8 cellular contexts compared by ENCODE assay signal in genomic region chr2:173402405-173402974, GRCh38. TPM values are rescaled to one million over a fixed set of nuclear protein-coding genes. Genes with fewer than 3 reads are reported as not detected.
DNase-seq lines count a peak whose midpoint lies in the region; ATAC-seq, FAIRE-seq and TF ChIP-seq lines count a peak whose summit lies in the region.

No MANE protein-coding gene starts in this region.

- peaks cover 2% of the 10 kb centered on the region; the same call in 1 of the 2 replicates for H3K23me2 ChIP-seq in H1 (ENCODE audit: low read depth, low read length)

- H3K79me2 ChIP-seq in H1 (ENCODE audit: control insufficient read depth in 1 of 2, insufficient read depth in 2 of 2, low read length in 2 of 2) = no peaks in the 10 kb centered on the region

- H3K4me3 Mint-ChIP-seq in activated CD8-positive, alpha-beta T cell treated with anti-CD3 and anti-CD28 coated beads for 36 hours = no peak overlapping the region

- TF ChIP-seq POLR2A in H1 (IDR thresholded peaks at IDR 0.05; ENCODE audit: control extremely low read depth in 1 of 2, low read depth in 2 of 2, low read length in 2 of 2) = no peak

- H3K23ac ChIP-seq in H1 (ENCODE audit: insufficient read length) = no peak overlapping the region
- H3K23ac ChIP-seq in mesenchymal stem cell (ENCODE audit: low read length in 2 of 2) = no peak overlapping the region

- H2BK15ac ChIP-seq in H1 (ENCODE audit: low read length) (no peak overlapping the region; the same call in 1 of the 2 replicates), mesenchymal stem cell (ENCODE audit: low read depth, poor library complexity, severe bottlenecking) (no peak overlapping the region)

- POLR2A ChIA-PET in activated CD8-positive, alpha-beta T cell treated with anti-CD3 and anti-CD28 coated beads for 36 hours (lab: Charles Lee) = no interaction called here
- POLR2A ChIA-PET in H1 (lab: Charles Lee; ENCODE audit: partially characterized antibody) = interaction anchor here (1.2 kb wide), 2 partner anchors 25 to 46 kb away, joined by 3 read pairs; no protein-coding TSS in a partner anchor

- peak; percentile 87 for ATAC-seq in activated CD8-positive, alpha-beta T cell treated with anti-CD3 and anti-CD28 coated beads for 36 hours
- ATAC-seq in HG02970 (IDR thresholded peaks at IDR 0.05; ENCODE audit: low FRiP score, unreplicated experiment) = no peak

- CTCF ChIA-PET in activated CD8-positive, alpha-beta T cell treated with anti-CD3 and anti-CD28 coated beads for 36 hours (lab: Charles Lee) = interaction anchor here (0.6 to 3.2 kb wide), 35 partner anchors 8 to 1104 kb away, joined by 3 to 17 read pairs (median 4); no protein-coding TSS in a partner anchor
- CTCF ChIA-PET in H1 (lab: Charles Lee; ENCODE audit: partially characterized antibody) = interaction anchor here (0.7 to 5.6 kb wide), 46 partner anchors 10 to 939 kb away, joined by 3 to 61 read pairs (median 4); no protein-coding TSS in a partner anchor

- H2BK5ac ChIP-seq in H1 (ENCODE audit: low read depth, low read length) = no peak overlapping the region
- no peak overlapping the region for H2BK5ac ChIP-seq in mesenchymal stem cell (ENCODE audit: low read depth, low read length, poor library complexity, severe bottlenecking)

- TF ChIP-seq CTCF in GM12875 (IDR thresholded peaks at IDR 0.05; ENCODE audit: borderline replicate concordance, insufficient read depth, low read depth, low read length) (peak; percentile 86), H1 (IDR thresholded peaks at IDR 0.05; ENCODE audit: control extremely low read depth in 1 of 3, insufficient read depth in 1 of 3, low read depth in 1 of 3, low read length in 3 of 3) (peak; percentile 78 to 93 (median 92))
- TF ChIP-seq CTCF in activated CD8-positive, alpha-beta T cell treated with anti-CD3 and anti-CD28 coated beads for 36 hours (IDR thresholded peaks at IDR 0.05) = peak; percentile 81

- DNase-seq in HK-2 (ENCODE audit: unreplicated experiment) (peak; percentile 83), NCI-H82 (lab: John Stamatoyannopoulos, UW) (peak; percentile 98), H1 (ENCODE audit: low read depth in 1 of 2, low spot score in 2 of 2) (peak; percentile 58 to 83), mesenchymal stem cell (peak; percentile 78)
- DNase-seq in activated CD8-positive, alpha-beta T cell treated with anti-CD3 and anti-CD28 coated beads for 36 hours = peak; percentile 84
- peak; percentile 9 to 42 for DNase-seq in stimulated activated CD8-positive, alpha-beta memory T cell treated with anti-CD3 and anti-CD28 coated beads, Interleukin-15, amount 100 ng/mL, for 4 hours (ENCODE audit: low read depth in 2 of 2)

- H4K5ac ChIP-seq in H1 (ENCODE audit: insufficient read length, low read depth, low read length) = no peak overlapping the region

- H3K27me3 ChIP-seq in H1 (replicated peaks in 1 of 4; ENCODE audit: control insufficient read depth in 3 of 4, extremely low read depth in 1 of 4, insufficient read depth in 3 of 4, low read length in 3 of 4) (no peaks in the 10 kb centered on the region; a peak in 2 of 7 replicates), mesenchymal stem cell (ENCODE audit: control insufficient read depth in 1 of 2, insufficient read depth in 1 of 2, low read length in 2 of 2) (peaks cover 0 to 42% of the 10 kb centered on the region in 2 experiments)

- intact Hi-C loops in activated CD8-positive, alpha-beta T cell treated with anti-CD3 and anti-CD28 coated beads for 36 hours (cut with micrococcal nuclease) = loop anchor here (5.0 kb wide), 2 partner anchors 640 to 940 kb away; no protein-coding TSS in a partner anchor

- no peak for TF ChIP-seq EP300 in H1 (IDR thresholded peaks at IDR 0.05; ENCODE audit: borderline replicate concordance in 1 of 2, low read depth in 2 of 2, low read length in 2 of 2)

- H3K4me3 ChIP-seq in GM12875 (ENCODE audit: low read depth, low read length) = no peak overlapping the region
- H3K4me3 ChIP-seq in H1 (ENCODE audit: extremely low read depth in 1 of 4, insufficient read depth in 2 of 4, low read depth in 3 of 4, low read length in 4 of 4) = peak overlapping the region in 3 of 4 experiments; percentile 20 to 50 (median 27); a peak in 3 of 8 replicates
- H3K4me3 ChIP-seq in mesenchymal stem cell (ENCODE audit: insufficient read depth in 1 of 2, low read depth in 1 of 2, low read length in 2 of 2) = peak overlapping the region in 1 of 2 experiments; percentile 64

- H4K8ac ChIP-seq in H1 (ENCODE audit: extremely low read depth, insufficient read depth, low read length) = no peak overlapping the region
- no peak overlapping the region for H4K8ac ChIP-seq in mesenchymal stem cell (ENCODE audit: low read length)

- no peak overlapping the region for H4K91ac ChIP-seq in H1 (replicated peaks; ENCODE audit: insufficient read length, low read length)
- no peak overlapping the region for H4K91ac ChIP-seq in mesenchymal stem cell (ENCODE audit: low read length)

- H3K27ac Mint-ChIP-seq in activated CD8-positive, alpha-beta T cell treated with anti-CD3 and anti-CD28 coated beads for 36 hours = no peak overlapping the region

- peak; percentile 97 for FAIRE-seq in H1 (lab: Jason Lieb, UNC)

- H3K4me1 Mint-ChIP-seq in activated CD8-positive, alpha-beta T cell treated with anti-CD3 and anti-CD28 coated beads for 36 hours (ENCODE audit: low read depth) = peaks cover 4% of the 10 kb centered on the region

- 14% methylated on average over 21 of the region's 21 CpGs; no CpG with 5 or more reads in 1 of the 2 experiments for WGBS in H1 (ENCODE audit: extremely low coverage in 1 of 2, insufficient coverage in 1 of 2, insufficient read length in 1 of 2, insufficient replicate concordance in 2 of 2, low coverage in 1 of 2, low lambda C conversion rate in 2 of 2, missing lambda C conversion rate in 1 of 2), 2 experiments
- WGBS in mesenchymal stem cell = 8% methylated on average over 21 of the region's 21 CpGs

- H3K9ac ChIP-seq in H1 (replicated peaks in 1 of 4; ENCODE audit: extremely low read depth in 1 of 4, low read depth in 3 of 4, low read length in 3 of 4) = no peak overlapping the region
- H3K9ac ChIP-seq in mesenchymal stem cell (ENCODE audit: low read length) = peak overlapping the region; percentile 63

- H2BK20ac ChIP-seq in H1 (ENCODE audit: low read length) = no peak overlapping the region; the same call in 1 of the 2 replicates

- H3K4me1 ChIP-seq in H1 (replicated peaks in 1 of 4; ENCODE audit: control insufficient read depth in 3 of 4, insufficient read depth in 4 of 4, low read length in 3 of 4) = peaks cover 3 to 10% (median 6%) of the 10 kb centered on the region in 4 experiments; a peak in 4 of 7 replicates
- H3K4me1 ChIP-seq in mesenchymal stem cell (ENCODE audit: control insufficient read depth, insufficient read depth, low read depth, low read length) = peaks cover 2% of the 10 kb centered on the region

- H3K9me3 ChIP-seq in H1 (ENCODE audit: insufficient read depth in 2 of 2, low read depth in 1 of 2, low read length in 1 of 2) = no peaks in the 10 kb centered on the region
- no peaks in the 10 kb centered on the region for H3K9me3 ChIP-seq in mesenchymal stem cell (ENCODE audit: control insufficient read depth, low read length)

- H3K36me3 Mint-ChIP-seq in activated CD8-positive, alpha-beta T cell treated with anti-CD3 and anti-CD28 coated beads for 36 hours (ENCODE audit: low read depth) = no peaks in the 10 kb centered on the region

- TF ChIP-seq RAD21 in H1 (IDR thresholded peaks at IDR 0.05 in 1 of 2, conservative IDR thresholded peaks at IDR 0.05 in 1 of 2; ENCODE audit: low read depth in 2 of 2, low read length in 2 of 2) = peak; percentile 98 to 99

- H3K27ac ChIP-seq in H1 (ENCODE audit: low read depth, low read length) (no peak overlapping the region), mesenchymal stem cell (ENCODE audit: low read length, poor library complexity, severe bottlenecking) (peak overlapping the region; percentile 72)

- no peaks in the 10 kb centered on the region for H3K79me1 ChIP-seq in H1 (ENCODE audit: low read depth, low read length)
- no peaks in the 10 kb centered on the region for H3K79me1 ChIP-seq in mesenchymal stem cell (replicated peaks; ENCODE audit: low read length, poor library complexity, severe bottlenecking)

- H2AK5ac ChIP-seq in H1 (ENCODE audit: low read depth, low read length) = no peak overlapping the region
- H2AK5ac ChIP-seq in mesenchymal stem cell (ENCODE audit: low read length, severe bottlenecking) = no peak overlapping the region

- H2BK12ac ChIP-seq in H1 (ENCODE audit: low read depth, low read length) (peak overlapping the region; percentile 70; the same call in 1 of the 2 replicates), mesenchymal stem cell (ENCODE audit: low read length in 2 of 2) (no peak overlapping the region)

- H2BK120ac ChIP-seq in H1 (replicated peaks; ENCODE audit: low read depth, low read length) (no peak overlapping the region), mesenchymal stem cell (ENCODE audit: low read depth, low read length) (no peak overlapping the region)

- H3K4me2 ChIP-seq in H1 (ENCODE audit: insufficient read depth in 1 of 2, low read depth in 2 of 2, low read length in 2 of 2) (peak overlapping the region; percentile 15 to 70), mesenchymal stem cell (ENCODE audit: low read length, poor library complexity, severe bottlenecking) (peak overlapping the region; percentile 77)

- peaks cover 34% of the 10 kb centered on the region for H3K27me3 Mint-ChIP-seq in activated CD8-positive, alpha-beta T cell treated with anti-CD3 and anti-CD28 coated beads for 36 hours

- no peak overlapping the region for H3K18ac ChIP-seq in H1 (ENCODE audit: extremely low read depth, low read length)
- H3K18ac ChIP-seq in mesenchymal stem cell (ENCODE audit: low read depth in 1 of 2, low read length in 2 of 2) = no peak overlapping the region

- H4K20me1 ChIP-seq in H1 (replicated peaks in 1 of 2; ENCODE audit: control insufficient read depth in 1 of 2, insufficient read depth in 2 of 2, low read length in 2 of 2) = no peaks in the 10 kb centered on the region

- no peaks in the 10 kb centered on the region for H3K36me3 ChIP-seq in H1 (ENCODE audit: control insufficient read depth in 2 of 4, insufficient read depth in 4 of 4, low read length in 3 of 4)
- no peaks in the 10 kb centered on the region for H3K36me3 ChIP-seq in mesenchymal stem cell (ENCODE audit: control insufficient read depth in 1 of 2, insufficient read depth in 2 of 2, low read depth in 1 of 2, low read length in 2 of 2)

- no peaks in the 10 kb centered on the region for H3K9me3 Mint-ChIP-seq in activated CD8-positive, alpha-beta T cell treated with anti-CD3 and anti-CD28 coated beads for 36 hours

- H2AFZ ChIP-seq in H1 (ENCODE audit: low read length) (peak overlapping the region; percentile 94), mesenchymal stem cell (ENCODE audit: low read depth, low read length) (no peak overlapping the region)

- no peak overlapping the region for H3K56ac ChIP-seq in H1 (replicated peaks; ENCODE audit: insufficient read length, low read depth, low read length)

- H3K14ac ChIP-seq in H1 (ENCODE audit: insufficient read length) (no peak overlapping the region), mesenchymal stem cell (ENCODE audit: low read length in 2 of 2) (no peak overlapping the region)

- no peak overlapping the region for H3K4ac ChIP-seq in H1 (replicated peaks; ENCODE audit: insufficient read length, low read depth, low read length)
- no peak overlapping the region for H3K4ac ChIP-seq in mesenchymal stem cell (ENCODE audit: low read depth in 1 of 2, low read length in 2 of 2)

RNA-seq across cellular contexts. Expression of gene CDCA7, which starts 47.8 kb away (rescaled TPM):
- total RNA-seq in activated CD8-positive, alpha-beta T cell treated with anti-CD3 and anti-CD28 coated beads for 36 hours = 10 to 100 TPM; 88.5 to 91.7 TPM
- 75.7 and 80.4 TPM in 2 replicates for total RNA-seq in H1 (2021; fragmentation: NEBNext Ultra II Directional; extraction: Animal tissue kit (Norgen Biotek cat#: 25700))
- polyA plus RNA-seq in H1 (2011; rRNA removed) = 62.2 and 64.4 TPM in 2 replicates
- polyA plus RNA-seq in H1 (2011; cell fraction: cytosol; rRNA removed) = 88.6 TPM
- polyA plus RNA-seq in H1 (2011; cell fraction: nucleus; rRNA removed) = 121 TPM
- polyA plus RNA-seq in H1 (2012, experiment 1 of 2) = 51.7 to 80.1 TPM (median 61.2 TPM) in 4 replicates
- polyA plus RNA-seq in H1 (2012, experiment 2 of 2) = 28.2 TPM
- 69.7 TPM for polyA plus RNA-seq in H1 (2013, experiment 1 of 2)
- 62.2 TPM for polyA plus RNA-seq in H1 (2013, experiment 2 of 2)
- polyA minus RNA-seq in H1 (2011; rRNA and poly(A)+ RNA removed) = 54.4 and 57.1 TPM in 2 replicates
- 43.6 TPM for polyA minus RNA-seq in H1 (2011; cell fraction: cytosol; rRNA and poly(A)+ RNA removed)
- 42.2 TPM for polyA minus RNA-seq in H1 (2011; cell fraction: nucleus; rRNA and poly(A)+ RNA removed)
- 6.3 TPM for polyA plus RNA-seq in mesenchymal stem cell (2013, experiment 1 of 2)
- polyA plus RNA-seq in mesenchymal stem cell (2013, experiment 2 of 2) = 6.3 TPM

Comparison
In these comparisons a context has a peak if more than half of its experiments do, and no peak if none do; other contexts are left out.
1. DNase-seq: peak in every context shown above with its lines; median percentile 98 in NCI-H82; 84 in activated CD8-positive, alpha-beta T cell treated with anti-CD3 and anti-CD28 coated beads for 36 hours; 83 in HK-2; 78 in mesenchymal stem cell; 70 in H1; 26 in stimulated activated CD8-positive, alpha-beta memory T cell treated with anti-CD3 and anti-CD28 coated beads, Interleukin-15, amount 100 ng/mL, for 4 hours.